1 cellular context compared by ENCODE assay signal in the genomic region with DNA sequence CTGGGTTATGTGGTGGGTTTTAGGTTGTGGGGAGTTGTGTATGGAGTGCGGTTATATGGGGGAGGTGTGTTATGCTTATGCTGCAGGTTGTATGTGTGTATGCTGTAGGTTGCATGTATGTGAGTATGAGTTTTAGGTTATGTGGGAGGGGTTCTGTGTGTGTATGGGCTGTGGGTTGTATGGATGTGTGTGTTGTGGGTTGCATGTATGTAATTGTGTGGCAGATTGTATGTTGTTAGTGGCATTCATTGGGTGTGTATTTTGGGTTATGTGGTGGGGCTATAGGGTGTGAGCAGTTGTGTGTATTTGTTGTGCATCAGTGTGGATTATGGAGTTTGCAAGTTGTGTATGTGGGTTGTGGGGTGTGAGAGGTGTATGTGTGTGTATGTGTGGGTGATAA.
TF ChIP-seq lines count a peak whose summit lies in the region.

No MANE protein-coding gene starts in this region.

TF ChIP-seq in H1, 55 proteins besides CTCF, POLR2A, EP300 and RAD21 (continued from another document):
- no peak for TF ChIP-seq CBX5 (IDR thresholded peaks at IDR 0.05; ENCODE audit: low read depth, low read length)
- TF ChIP-seq SIRT6 (IDR thresholded peaks at IDR 0.05; ENCODE audit: low read length) = no peak
